19 cellular contexts compared by ENCODE assay signal in the genomic region with DNA sequence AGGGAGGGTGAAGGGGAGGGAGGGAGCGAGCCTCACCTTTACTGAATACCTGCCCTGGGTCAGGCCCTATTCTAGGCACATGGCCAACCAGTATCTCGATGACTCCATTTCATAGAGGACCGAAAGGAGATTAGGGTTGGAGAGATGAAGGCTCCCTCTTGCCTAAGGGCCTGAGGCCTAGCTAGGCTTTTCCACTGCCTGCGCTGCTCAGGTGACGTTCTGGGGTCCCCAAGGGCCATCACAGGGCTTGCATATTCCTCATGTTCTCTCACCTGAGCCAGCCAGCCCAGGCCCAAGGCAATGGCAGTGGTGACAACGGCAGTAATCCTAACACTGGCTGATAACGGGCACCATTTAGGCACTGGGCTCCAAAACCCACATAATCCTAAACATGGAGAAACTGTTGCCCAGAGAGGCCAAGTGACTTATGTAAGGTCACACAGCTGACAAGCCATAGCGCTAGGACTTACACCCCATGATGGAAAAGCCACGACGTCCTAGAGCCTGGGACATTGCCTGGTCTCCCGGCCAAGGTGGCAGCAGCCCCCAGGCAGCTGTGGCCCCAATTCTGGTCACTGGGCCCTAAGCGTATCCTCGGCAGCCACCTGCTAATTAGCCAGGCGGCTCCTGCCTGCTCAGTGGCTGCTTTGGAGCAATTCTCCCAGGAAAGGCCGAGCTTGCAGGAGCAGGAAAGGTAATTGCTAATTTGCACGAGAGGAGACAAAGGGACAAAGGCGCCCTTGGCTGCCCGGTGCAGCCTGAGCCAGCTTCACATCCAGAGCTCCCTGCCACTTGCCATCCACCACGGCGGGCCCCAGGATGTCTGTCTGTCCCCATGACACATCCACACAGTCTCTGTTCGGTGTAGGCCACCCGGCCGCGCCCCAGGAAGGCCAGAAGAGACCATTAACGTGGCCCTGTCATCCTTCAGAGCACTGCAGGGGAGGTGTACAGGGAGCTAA. TPM values are rescaled to one million over a fixed set of nuclear protein-coding genes. Genes with fewer than 3 reads are reported as not detected.
A peak's percentile ranks its signal among the peaks of the same experiment; 100 is the strongest.
DNase-seq lines count a peak whose midpoint lies in the region; ATAC-seq and TF ChIP-seq lines count a peak whose summit lies in the region.
"Had no signal": no experiment of that assay in that cellular context is flagged by ENCODE, and none has a peak within 500 bp of the region (broad histone marks: within the 10 kb centered on the region; RNA-seq: fewer than 3 reads in every experiment).

No MANE protein-coding gene starts in this region.

- H3K9me3 ChIP-seq in Panc1 (ENCODE audit: control insufficient read depth, insufficient read depth, low read depth, low read length) = no peaks in the 10 kb centered on the region
- H3K9me3 ChIP-seq: right atrium auricular region, SJCRH30 had no signal

- H3K27ac ChIP-seq in Panc1 (ENCODE audit: low read length) = no peak overlapping the region
- H3K27ac ChIP-seq: epithelial cell of prostate, foreskin keratinocyte, right atrium auricular region, SJCRH30 had no signal

- no TSS peak for BruUV-seq in Panc1 (replicated peaks; lab: Mats Ljungman, UMichigan)

- H3K27me3 ChIP-seq in Panc1 (ENCODE audit: control insufficient read depth, insufficient read depth, low read length) = no peaks in the 10 kb centered on the region
- H3K27me3 ChIP-seq: right atrium auricular region had no signal

- H3K9me3 Mint-ChIP-seq in natural killer cell = no peaks in the 10 kb centered on the region
- H3K9me3 Mint-ChIP-seq in osteocyte (ENCODE audit: unreplicated experiment) = no peaks in the 10 kb centered on the region
- H3K9me3 Mint-ChIP-seq: activated naive CD8-positive, alpha-beta T cell treated with anti-CD3 and anti-CD28 coated beads, Interleukin-2, amount 10 ng/mL, durations not matched to agents 7 days and 5 days had no signal

- 0 out of 2 replicates have a peak, but pooled peaks have one; percentile 13 for ATAC-seq in Panc1
- ATAC-seq in natural killer cell = no peak
- no peak for ATAC-seq in HG02763 (IDR thresholded peaks at IDR 0.05; ENCODE audit: unreplicated experiment)
- ATAC-seq: foreskin keratinocyte, T-helper 17 cell had no signal

- TF ChIP-seq CTCF in Panc1 (IDR thresholded peaks at IDR 0.05) = no peak
- no peak for TF ChIP-seq CTCF in natural killer cell (IDR thresholded peaks at IDR 0.05)
- TF ChIP-seq CTCF in osteocyte (IDR thresholded peaks at IDR 0.05) = no peak

- intact Hi-C loops in Panc1 (cut with micrococcal nuclease; ENCODE audit: unreplicated experiment) (no loop called here), natural killer cell (cut with micrococcal nuclease) (no loop called here)

- H3K27me3 Mint-ChIP-seq in natural killer cell (ENCODE audit: low read depth in 2 of 2) (no peaks in the 10 kb centered on the region), osteocyte (ENCODE audit: unreplicated experiment) (no peaks in the 10 kb centered on the region)
- H3K27me3 Mint-ChIP-seq: activated naive CD8-positive, alpha-beta T cell treated with anti-CD3 and anti-CD28 coated beads, Interleukin-2, amount 10 ng/mL, durations not matched to agents 7 days and 5 days; T-helper 17 cell had no signal

- no peaks in the 10 kb centered on the region for H3K36me3 ChIP-seq in Panc1 (ENCODE audit: control insufficient read depth, insufficient read depth, low read length)
- H3K36me3 ChIP-seq: right atrium auricular region, SJCRH30 had no signal

- H3K4me1 ChIP-seq in Panc1 (ENCODE audit: control insufficient read depth, insufficient read depth, low read length) = no peaks in the 10 kb centered on the region; the same call in 1 of the 2 replicates
- H3K4me1 ChIP-seq: foreskin keratinocyte had no signal

- POLR2A ChIA-PET in Panc1 (lab: Charles Lee) = interaction anchor here (1.0 kb wide), 1 partner anchor 29 kb away, joined by 4 read pairs; no protein-coding TSS in a partner anchor

- H3K36me3 Mint-ChIP-seq in natural killer cell (no peaks in the 10 kb centered on the region), osteocyte (ENCODE audit: unreplicated experiment) (no peaks in the 10 kb centered on the region)
- H3K36me3 Mint-ChIP-seq: activated naive CD8-positive, alpha-beta T cell treated with anti-CD3 and anti-CD28 coated beads, Interleukin-2, amount 10 ng/mL, durations not matched to agents 7 days and 5 days had no signal

- H3K4me3 ChIP-seq in Panc1 (ENCODE audit: low read depth in 2 of 2, low read length in 2 of 2) = no peak overlapping the region
- H3K4me3 ChIP-seq: right atrium auricular region, SJCRH30 had no signal

- H3K27ac Mint-ChIP-seq in natural killer cell (peak overlapping the region in 1 of 2 donors; percentile 73), osteocyte (ENCODE audit: unreplicated experiment) (no peak overlapping the region)

- peaks cover 55 to 66% of the 10 kb centered on the region in 2 donors for H3K4me1 Mint-ChIP-seq in natural killer cell
- peaks cover 36% of the 10 kb centered on the region for H3K4me1 Mint-ChIP-seq in osteocyte (ENCODE audit: unreplicated experiment)

- CTCF ChIA-PET in Panc1 (lab: Charles Lee) = no interaction called here

- in situ Hi-C loops in Panc1 (cut with HindIII; ENCODE audit: low pct_unique_long_range_greater_than_20kb, low sequenced_read_pairs) = no loop called here

- DNase-seq in COLO668 (lab: John Stamatoyannopoulos, UW; ENCODE audit: unreplicated experiment) (peak; percentile 27), NCI-H1105 treated with DMSO at 0.1 percent for 48 hours (lab: John Stamatoyannopoulos, UW) (peak; percentile 14), Panc1 (ENCODE audit: low read depth, low spot score) (no peak), natural killer cell (no peak), osteocyte (ENCODE audit: extremely low spot score, unreplicated experiment) (no peak)
- no peak for DNase-seq in stimulated activated naive CD4-positive, alpha-beta T cell treated with Interleukin-2 at 50 U/mL for 16 hours (lab: John Stamatoyannopoulos, UW)
- DNase-seq: activated CD4-positive, CD25-positive, alpha-beta regulatory T cell; activated naive CD8-positive, alpha-beta T cell treated with anti-CD3 and anti-CD28 coated beads, Interleukin-2, amount 10 ng/mL, durations not matched to agents 7 days and 5 days; dermis blood vessel endothelial cell; foreskin keratinocyte; midbrain; NCI-H1694; nucleus accumbens; SJCRH30; stimulated activated CD4-positive, alpha-beta T cell treated with anti-CD3 and anti-CD28 coated beads, Interleukin-15, amount 100 ng/mL, for 24 hours; T-helper 17 cell had no signal

- H3K4me3 Mint-ChIP-seq in natural killer cell (peak overlapping the region; percentile 42), osteocyte (ENCODE audit: unreplicated experiment) (no peak overlapping the region)
- H3K4me3 Mint-ChIP-seq: activated naive CD8-positive, alpha-beta T cell treated with anti-CD3 and anti-CD28 coated beads, Interleukin-2, amount 10 ng/mL, durations not matched to agents 7 days and 5 days; T-helper 17 cell had no signal

RNA-seq across cellular contexts. Expression of gene NOL4L, which starts 21.5 kb away (rescaled TPM):
- total RNA-seq in Panc1 (2021; ENCODE audit: unreplicated experiment) (21.6 TPM), natural killer cell (100 to 1,000 TPM; 101 to 136 (median 114) TPM), osteocyte (30.5 and 32.7 TPM in 2 replicates)
- polyA plus RNA-seq in Panc1 (2012; ENCODE audit: insufficient read length) = 26.3 TPM

Comparison
In these comparisons a context has a peak if more than half of its experiments do, and no peak if none do; other contexts are left out.
1. DNase-seq: peak in COLO668 (single experiment) and NCI-H1105 treated with DMSO at 0.1 percent for 48 hours (single experiment); none in Panc1 (single experiment), natural killer cell (single experiment), osteocyte (single experiment) and stimulated activated naive CD4-positive, alpha-beta T cell treated with Interleukin-2 at 50 U/mL for 16 hours (single experiment).